In genomic region chr1:205591522-205592351, GRCh38 we compare ENCODE assay signal across 1 cellular context.
TF ChIP-seq lines count a peak whose summit lies in the region.

No MANE protein-coding gene starts in this region.

TF ChIP-seq in GM12878, 131 proteins besides CTCF, POLR2A, EP300 and RAD21 (continued from another document and continues in another):
- TF ChIP-seq BCLAF1 (IDR thresholded peaks at IDR 0.05) (no peak), REST (IDR thresholded peaks at IDR 0.05; ENCODE audit: low read depth, low read length) (no peak), FOXK2 (IDR thresholded peaks at IDR 0.05) (no peak), HCFC1 (IDR thresholded peaks at IDR 0.05; ENCODE audit: low read length) (no peak; the same call in none of the 2 replicates), SMC3 (IDR thresholded peaks at IDR 0.05; ENCODE audit: borderline replicate concordance, low read length) (peak; percentile 99), YY1 (IDR thresholded peaks at IDR 0.05; ENCODE audit: low read depth, low read length) (peak; percentile 82), CUX1 (IDR thresholded peaks at IDR 0.05; ENCODE audit: insufficient replicate concordance, low read depth, low read length) (no peak), ZNF384 (IDR thresholded peaks at IDR 0.05; ENCODE audit: borderline replicate concordance, low read depth, low read length) (no peak), POU2F2 (IDR thresholded peaks at IDR 0.05; ENCODE audit: borderline replicate concordance, low read depth, low read length) (peak; percentile 64; the same call in 2 of the 3 replicates), SKIL (IDR thresholded peaks at IDR 0.05; ENCODE audit: low read depth, poor library complexity, severe bottlenecking) (peak; percentile 75), NFYA (IDR thresholded peaks at IDR 0.05; ENCODE audit: borderline replicate concordance, low read depth, low read length) (no peak), HDAC2 (IDR thresholded peaks at IDR 0.05) (no peak), ZBED1 (IDR thresholded peaks at IDR 0.05; ENCODE audit: borderline replicate concordance) (no peak; the same call in 1 of the 2 replicates), SMARCA5 (IDR thresholded peaks at IDR 0.05) (peak; percentile 97), E2F4 (IDR thresholded peaks at IDR 0.05; ENCODE audit: low read depth, low read length) (no peak), ZBTB33 (IDR thresholded peaks at IDR 0.05) (no peak), NR2F1 (conservative IDR thresholded peaks at IDR 0.05) (0 out of 2 replicates have a peak, but pooled peaks have one; percentile 34), RB1 (IDR thresholded peaks at IDR 0.05; ENCODE audit: borderline replicate concordance) (no peak), ZBTB40 (IDR thresholded peaks at IDR 0.05; ENCODE audit: borderline replicate concordance) (no peak), POLR2AphosphoS5 (IDR thresholded peaks at IDR 0.05; ENCODE audit: low read length) (peak; percentile 65), STAT1 (conservative IDR thresholded peaks at IDR 0.05) (no peak), IRF5 (IDR thresholded peaks at IDR 0.05; ENCODE audit: borderline replicate concordance) (no peak), HSF1 (IDR thresholded peaks at IDR 0.05; ENCODE audit: low read depth, low read length) (no peak)
